ENCODE assay signal across 1 cellular context in genomic region chrX:13936804-13937203, GRCh38.
TF ChIP-seq lines count a peak whose summit lies in the region.

No MANE protein-coding gene starts in this region.

TF ChIP-seq in H1, 55 proteins besides CTCF, POLR2A, EP300 and RAD21 (continued from another document):
- TF ChIP-seq TBP (IDR thresholded peaks at IDR 0.05; ENCODE audit: low read depth, low read length) (no peak), CHD1 (IDR thresholded peaks at IDR 0.05; ENCODE audit: low read depth, low read length) (no peak), ASH2L (IDR thresholded peaks at IDR 0.05; ENCODE audit: low read length) (no peak), ATF2 (IDR thresholded peaks at IDR 0.05; ENCODE audit: low read length) (no peak)
TF ChIP-seq in H1: peak in this region for 0.
